29 cellular contexts compared by ENCODE assay signal in genomic region chr2:20957745-20958144, GRCh38.
"Had no signal": no experiment of that assay in that cellular context is flagged by ENCODE, and none has a peak within 500 bp of the region (broad histone marks: within the 10 kb centered on the region; RNA-seq: fewer than 3 reads in every experiment).

No MANE protein-coding gene starts in this region.

- H3K79me2 ChIP-seq: parathyroid adenoma had no signal

- H3K4me3 ChIP-seq: neural progenitor cell, ovary, psoas muscle, skin epidermis, smooth muscle cell, spleen, suprapubic skin, testis, tibial artery, transverse colon, upper lobe of right lung, uterus had no signal

- H3K9ac ChIP-seq: neural progenitor cell, parathyroid adenoma had no signal

- DNase-seq: naive thymus-derived CD8-positive, alpha-beta T cell; occipital lobe; ovary; psoas muscle; right cardiac atrium; spleen; stimulated activated CD4-positive, alpha-beta T cell treated with anti-CD3 and anti-CD28 coated beads, Interleukin-12 subunit alpha, Interleukin-12 subunit beta, amount 100 ng/mL, for 4 hours; stimulated activated CD4-positive, alpha-beta T cell treated with anti-CD3 and anti-CD28 coated beads, Interleukin-1b, Interleukin-23, amount 100 ng/mL, for 48 hours; stimulated activated CD4-positive, alpha-beta T cell treated with anti-CD3 and anti-CD28 coated beads, Interleukin-4, amount 100 ng/mL, for 1 hour; stimulated activated CD4-positive, alpha-beta T cell treated with anti-CD3 and anti-CD28 coated beads, Interleukin-4, amount 100 ng/mL, for 4 hours; stimulated activated CD8-positive, alpha-beta memory T cell treated with anti-CD3 and anti-CD28 coated beads, Interleukin-4, amount 100 ng/mL, for 48 hours; stimulated activated naive CD4-positive, alpha-beta T cell; stimulated activated naive CD8-positive, alpha-beta T cell treated with anti-CD3 and anti-CD28 coated beads, Interleukin-15, amount 100 ng/mL, for 72 hours; stimulated activated naive CD8-positive, alpha-beta T cell treated with anti-CD3 and anti-CD28 coated beads, Interleukin-15, Interleukin-2, amounts not matched to agents 100 U/mL and 50 U/mL, for 24 hours; testis; tibial artery; transverse colon; upper lobe of right lung; uterus had no signal

- H3K4me3 Mint-ChIP-seq: naive thymus-derived CD8-positive, alpha-beta T cell; natural killer cell treated with Interleukin-12 subunit alpha and Interleukin-12 subunit beta and Interleukin-15 and Interleukin-18, amount 100 ng/mL, for 72 hours; neural progenitor cell; stimulated activated memory B cell treated with anti-CD40 and anti-IgM and Interleukin-4, amounts not matched to agents 10 μg/mL and 1 μg/mL and 100 μg/mL, for 72 hours; stimulated activated naive CD8-positive, alpha-beta T cell treated with anti-CD3 and anti-CD28 coated beads, Interleukin-15, amount 100 ng/mL, for 72 hours; type B pancreatic cell had no signal

- H3K27ac ChIP-seq: neural progenitor cell, ovary, parathyroid adenoma, psoas muscle, skin epidermis, spleen, suprapubic skin, testis, tibial artery, transverse colon, upper lobe of right lung, uterus had no signal

- H3K36me3 Mint-ChIP-seq: naive thymus-derived CD8-positive, alpha-beta T cell; natural killer cell treated with Interleukin-12 subunit alpha and Interleukin-12 subunit beta and Interleukin-15 and Interleukin-18, amount 100 ng/mL, for 72 hours; neural progenitor cell; stimulated activated memory B cell treated with anti-CD40 and anti-IgM and Interleukin-4, amounts not matched to agents 10 μg/mL and 1 μg/mL and 100 μg/mL, for 72 hours; type B pancreatic cell had no signal

- H2AFZ ChIP-seq: neural progenitor cell, parathyroid adenoma had no signal

- H3K27ac Mint-ChIP-seq: naive thymus-derived CD8-positive, alpha-beta T cell; natural killer cell treated with Interleukin-12 subunit alpha and Interleukin-12 subunit beta and Interleukin-15 and Interleukin-18, amount 100 ng/mL, for 72 hours; progenitor cell of endocrine pancreas; stimulated activated memory B cell treated with anti-CD40 and anti-IgM and Interleukin-4, amounts not matched to agents 10 μg/mL and 1 μg/mL and 100 μg/mL, for 72 hours; stimulated activated naive CD8-positive, alpha-beta T cell treated with anti-CD3 and anti-CD28 coated beads, Interleukin-15, amount 100 ng/mL, for 72 hours; type B pancreatic cell had no signal

- H3K4me2 ChIP-seq: neural progenitor cell, smooth muscle cell had no signal

- H3K4me1 ChIP-seq: neural progenitor cell, parathyroid adenoma, spleen, suprapubic skin, testis, transverse colon, upper lobe of right lung, uterus had no signal

- H3K9me3 Mint-ChIP-seq: naive thymus-derived CD8-positive, alpha-beta T cell; natural killer cell treated with Interleukin-12 subunit alpha and Interleukin-12 subunit beta and Interleukin-15 and Interleukin-18, amount 100 ng/mL, for 72 hours; neural progenitor cell; stimulated activated memory B cell treated with anti-CD40 and anti-IgM and Interleukin-4, amounts not matched to agents 10 μg/mL and 1 μg/mL and 100 μg/mL, for 72 hours; stimulated activated naive CD8-positive, alpha-beta T cell treated with anti-CD3 and anti-CD28 coated beads, Interleukin-15, amount 100 ng/mL, for 72 hours; type B pancreatic cell had no signal

- H3K9me3 ChIP-seq: ovary, psoas muscle, spleen, suprapubic skin, testis, tibial artery, transverse colon, upper lobe of right lung, uterus had no signal

- H3K36me3 ChIP-seq: neural progenitor cell, ovary, spleen, suprapubic skin, tibial artery, transverse colon, upper lobe of right lung, uterus had no signal

- H3K27me3 ChIP-seq: ovary, testis, tibial artery, transverse colon, uterus had no signal

- ATAC-seq: naive thymus-derived CD8-positive, alpha-beta T cell; natural killer cell treated with Interleukin-12 subunit alpha and Interleukin-12 subunit beta and Interleukin-15 and Interleukin-18, amount 100 ng/mL, for 72 hours; psoas muscle; right cardiac atrium; sciatic nerve; stimulated activated memory B cell treated with anti-CD40 and anti-IgM and Interleukin-4, amounts not matched to agents 10 μg/mL and 1 μg/mL and 100 μg/mL, for 72 hours; stimulated activated naive CD8-positive, alpha-beta T cell treated with anti-CD3 and anti-CD28 coated beads, Interleukin-15, amount 100 ng/mL, for 72 hours; stimulated activated naive CD8-positive, alpha-beta T cell treated with anti-CD3 and anti-CD28 coated beads, Interleukin-15, Interleukin-2, amounts not matched to agents 100 U/mL and 50 U/mL, for 24 hours; upper lobe of right lung had no signal

- H3K4me1 Mint-ChIP-seq: naive thymus-derived CD8-positive, alpha-beta T cell; stimulated activated memory B cell treated with anti-CD40 and anti-IgM and Interleukin-4, amounts not matched to agents 10 μg/mL and 1 μg/mL and 100 μg/mL, for 72 hours; stimulated activated naive CD8-positive, alpha-beta T cell treated with anti-CD3 and anti-CD28 coated beads, Interleukin-15, amount 100 ng/mL, for 72 hours had no signal
